16 cellular contexts compared by ENCODE assay signal in genomic region chr1:212228076-212228475, GRCh38.
"Had no signal": no experiment of that assay in that cellular context is flagged by ENCODE, and none has a peak within 500 bp of the region (broad histone marks: within the 10 kb centered on the region; RNA-seq: fewer than 3 reads in every experiment).

No MANE protein-coding gene starts in this region.

- H3K4me3 ChIP-seq: breast epithelium, coronary artery, heart right ventricle, lung, upper lobe of right lung had no signal

- H3K4me1 ChIP-seq: breast epithelium had no signal

- ATAC-seq: activated T-cell treated with anti-CD3 and anti-CD28 coated beads, Interleukin-2, amount 50 U/mL, for 4 hours; stimulated activated naive B cell treated with anti-CD40 and anti-IgM and Interleukin-4, amounts not matched to agents 10 μg/mL and 1 μg/mL and 100 μg/mL, for 72 hours had no signal

- DNase-seq: activated CD4-positive, alpha-beta T cell treated with anti-CD3 and anti-CD28 coated beads, Interleukin-2, amount 50 U/mL, for 1 hour; activated CD4-positive, CD25-positive, alpha-beta regulatory T cell treated with anti-CD3 and anti-CD28 coated beads, Interleukin-2, amount 50 U/mL, for 72 hours; activated CD8-positive, alpha-beta memory T cell treated with anti-CD3 and anti-CD28 coated beads, Interleukin-2, amount 50 U/mL, for 4 hours; activated naive CD4-positive, alpha-beta T cell treated with anti-CD3 and anti-CD28 coated beads for 36 hours; activated T-cell treated with anti-CD3 and anti-CD28 coated beads, Interleukin-2, amount 50 U/mL, for 4 hours; aorta; heart right ventricle; nephron progenitor cell; nucleus accumbens; posterior cingulate gyrus; retina; stimulated activated naive B cell treated with anti-CD40 and anti-IgM and Interleukin-4, amounts not matched to agents 10 μg/mL and 1 μg/mL and 100 μg/mL, for 72 hours had no signal

- H3K36me3 ChIP-seq: breast epithelium, heart right ventricle, upper lobe of right lung had no signal

- H3K9me3 ChIP-seq: breast epithelium, heart right ventricle, upper lobe of right lung had no signal

- H3K27ac ChIP-seq: breast epithelium, coronary artery, upper lobe of right lung had no signal

- H3K27me3 ChIP-seq: breast epithelium, heart right ventricle, upper lobe of right lung had no signal
